In genomic region chr2:178279636-178280035, GRCh38 we compare ENCODE assay signal across 9 cellular contexts.
"Had no signal": no experiment of that assay in that cellular context is flagged by ENCODE, and none has a peak within 500 bp of the region (broad histone marks: within the 10 kb centered on the region; RNA-seq: fewer than 3 reads in every experiment).

No MANE protein-coding gene starts in this region.

- H3K4me1 ChIP-seq: colonic mucosa, gastroesophageal sphincter, thyroid gland, vagina had no signal

- H3K27me3 ChIP-seq: cardiac muscle cell, colonic mucosa, gastroesophageal sphincter, sigmoid colon, thyroid gland, vagina had no signal

- H3K4me3 ChIP-seq: cardiac muscle cell, colonic mucosa, gastroesophageal sphincter, sigmoid colon, thyroid gland, vagina had no signal

- H3K9me3 ChIP-seq: colonic mucosa, gastroesophageal sphincter, sigmoid colon, thyroid gland, vagina had no signal

- DNase-seq: activated naive CD4-positive, alpha-beta T cell; aorta; sigmoid colon had no signal

- H3K27ac ChIP-seq: cardiac muscle cell, colonic mucosa, gastroesophageal sphincter, sigmoid colon, thyroid gland, vagina, WERI-Rb-1 had no signal

- H3K36me3 ChIP-seq: cardiac muscle cell, colonic mucosa, gastroesophageal sphincter, sigmoid colon, thyroid gland, vagina, WERI-Rb-1 had no signal
